1 cellular context compared by ENCODE assay signal in genomic region chr7:122143751-122144711, GRCh38.
A peak's percentile ranks its signal among the peaks of the same experiment; 100 is the strongest.
TF ChIP-seq lines count a peak whose summit lies in the region.

AASS (minus strand) TSS chr7:122144249; CDS start chr7:122133726, 10,523 bp downstream.

TF ChIP-seq in HepG2, 621 proteins besides CTCF, POLR2A, EP300 and RAD21 (continued from another document and continues in another):
- TF ChIP-seq, protein P1, sequence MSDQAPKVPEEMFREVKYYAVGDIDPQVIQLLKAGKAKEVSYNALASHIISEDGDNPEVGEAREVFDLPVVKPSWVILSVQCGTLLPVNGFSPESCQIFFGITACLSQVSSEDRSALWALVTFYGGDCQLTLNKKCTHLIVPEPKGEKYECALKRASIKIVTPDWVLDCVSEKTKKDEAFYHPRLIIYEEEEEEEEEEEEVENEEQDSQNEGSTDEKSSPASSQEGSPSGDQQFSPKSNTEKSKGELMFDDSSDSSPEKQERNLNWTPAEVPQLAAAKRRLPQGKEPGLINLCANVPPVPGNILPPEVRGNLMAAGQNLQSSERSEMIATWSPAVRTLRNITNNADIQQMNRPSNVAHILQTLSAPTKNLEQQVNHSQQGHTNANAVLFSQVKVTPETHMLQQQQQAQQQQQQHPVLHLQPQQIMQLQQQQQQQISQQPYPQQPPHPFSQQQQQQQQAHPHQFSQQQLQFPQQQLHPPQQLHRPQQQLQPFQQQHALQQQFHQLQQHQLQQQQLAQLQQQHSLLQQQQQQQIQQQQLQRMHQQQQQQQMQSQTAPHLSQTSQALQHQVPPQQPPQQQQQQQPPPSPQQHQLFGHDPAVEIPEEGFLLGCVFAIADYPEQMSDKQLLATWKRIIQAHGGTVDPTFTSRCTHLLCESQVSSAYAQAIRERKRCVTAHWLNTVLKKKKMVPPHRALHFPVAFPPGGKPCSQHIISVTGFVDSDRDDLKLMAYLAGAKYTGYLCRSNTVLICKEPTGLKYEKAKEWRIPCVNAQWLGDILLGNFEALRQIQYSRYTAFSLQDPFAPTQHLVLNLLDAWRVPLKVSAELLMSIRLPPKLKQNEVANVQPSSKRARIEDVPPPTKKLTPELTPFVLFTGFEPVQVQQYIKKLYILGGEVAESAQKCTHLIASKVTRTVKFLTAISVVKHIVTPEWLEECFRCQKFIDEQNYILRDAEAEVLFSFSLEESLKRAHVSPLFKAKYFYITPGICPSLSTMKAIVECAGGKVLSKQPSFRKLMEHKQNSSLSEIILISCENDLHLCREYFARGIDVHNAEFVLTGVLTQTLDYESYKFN (CRISPR knock-in tag; conservative IDR thresholded peaks at IDR 0.05) = peak; percentile 78
- TF ChIP-seq MEIS1 (CRISPR knock-in tag; IDR thresholded peaks at IDR 0.05; ENCODE audit: borderline replicate concordance) (peak; percentile 58; the same call in 1 of the 2 replicates), SRSF1 (optimal IDR thresholded peaks at IDR 0.05; ENCODE audit: low read depth, low read length) (no peak), CCDC6 (CRISPR knock-in tag; IDR thresholded peaks at IDR 0.05) (no peak), NFKB2 (CRISPR knock-in tag; IDR thresholded peaks at IDR 0.05; ENCODE audit: borderline replicate concordance) (peak; percentile 65; the same call in 1 of the 2 replicates), AKAP8 (CRISPR knock-in tag; IDR thresholded peaks at IDR 0.05) (no peak), NBN (conservative IDR thresholded peaks at IDR 0.05) (no peak), ATF6 (CRISPR knock-in tag; conservative IDR thresholded peaks at IDR 0.05) (no peak), ZNF263 (CRISPR knock-in tag; IDR thresholded peaks at IDR 0.05) (no peak), ZNF543 (CRISPR knock-in tag; IDR thresholded peaks at IDR 0.05) (no peak), ZBTB26 (CRISPR knock-in tag; IDR thresholded peaks at IDR 0.05; ENCODE audit: borderline replicate concordance) (no peak), YEATS2 (CRISPR knock-in tag; IDR thresholded peaks at IDR 0.05; ENCODE audit: borderline replicate concordance) (no peak), TEF (CRISPR knock-in tag; IDR thresholded peaks at IDR 0.05) (no peak), SIX1 (CRISPR knock-in tag; IDR thresholded peaks at IDR 0.05; ENCODE audit: borderline replicate concordance) (no peak), GATAD1 (CRISPR knock-in tag; IDR thresholded peaks at IDR 0.05) (0 out of 2 replicates have a peak, but pooled peaks have one; percentile 55), SAP130 (CRISPR knock-in tag; IDR thresholded peaks at IDR 0.05; ENCODE audit: low read depth) (peak; percentile 89), THAP11 (CRISPR knock-in tag; IDR thresholded peaks at IDR 0.05) (peak; percentile 49), RFX3 (CRISPR knock-in tag; IDR thresholded peaks at IDR 0.05) (no peak), FOSL1 (CRISPR knock-in tag; IDR thresholded peaks at IDR 0.05; ENCODE audit: borderline replicate concordance) (no peak), ZNF282 (IDR thresholded peaks at IDR 0.05; ENCODE audit: partially characterized antibody) (no peak), DZIP1 (CRISPR knock-in tag; IDR thresholded peaks at IDR 0.05) (no peak), ZBTB7B (CRISPR knock-in tag; IDR thresholded peaks at IDR 0.05) (0 out of 2 replicates have a peak, but pooled peaks have one; percentile 51), ZNF782 (CRISPR knock-in tag; IDR thresholded peaks at IDR 0.05; ENCODE audit: borderline replicate concordance) (no peak), RARA (CRISPR knock-in tag; IDR thresholded peaks at IDR 0.05) (no peak; the same call in 1 of the 2 replicates), ZNF326 (CRISPR knock-in tag; IDR thresholded peaks at IDR 0.05; ENCODE audit: borderline replicate concordance) (no peak), ZNF740 (CRISPR knock-in tag; IDR thresholded peaks at IDR 0.05) (no peak), ZMAT3 (CRISPR knock-in tag; conservative IDR thresholded peaks at IDR 0.05) (no peak), ZNF720 (CRISPR knock-in tag; IDR thresholded peaks at IDR 0.05) (no peak), ZBTB21 (CRISPR knock-in tag; IDR thresholded peaks at IDR 0.05) (peak; percentile 97), ZNF12 (CRISPR knock-in tag; IDR thresholded peaks at IDR 0.05) (no peak), ATF7-NPFF (CRISPR knock-in tag; IDR thresholded peaks at IDR 0.05; ENCODE audit: low read depth) (no peak), SKI (IDR thresholded peaks at IDR 0.05; ENCODE audit: partially characterized antibody) (no peak), ZFP36L1 (CRISPR knock-in tag; IDR thresholded peaks at IDR 0.05) (no peak)
- TF ChIP-seq, protein P2, sequence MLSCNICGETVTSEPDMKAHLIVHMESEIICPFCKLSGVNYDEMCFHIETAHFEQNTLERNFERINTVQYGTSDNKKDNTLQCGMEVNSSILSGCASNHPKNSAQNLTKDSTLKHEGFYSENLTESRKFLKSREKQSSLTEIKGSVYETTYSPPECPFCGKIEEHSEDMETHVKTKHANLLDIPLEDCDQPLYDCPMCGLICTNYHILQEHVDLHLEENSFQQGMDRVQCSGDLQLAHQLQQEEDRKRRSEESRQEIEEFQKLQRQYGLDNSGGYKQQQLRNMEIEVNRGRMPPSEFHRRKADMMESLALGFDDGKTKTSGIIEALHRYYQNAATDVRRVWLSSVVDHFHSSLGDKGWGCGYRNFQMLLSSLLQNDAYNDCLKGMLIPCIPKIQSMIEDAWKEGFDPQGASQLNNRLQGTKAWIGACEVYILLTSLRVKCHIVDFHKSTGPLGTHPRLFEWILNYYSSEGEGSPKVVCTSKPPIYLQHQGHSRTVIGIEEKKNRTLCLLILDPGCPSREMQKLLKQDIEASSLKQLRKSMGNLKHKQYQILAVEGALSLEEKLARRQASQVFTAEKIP (CRISPR knock-in tag; IDR thresholded peaks at IDR 0.05; ENCODE audit: borderline replicate concordance) = no peak
- TF ChIP-seq, protein P3, sequence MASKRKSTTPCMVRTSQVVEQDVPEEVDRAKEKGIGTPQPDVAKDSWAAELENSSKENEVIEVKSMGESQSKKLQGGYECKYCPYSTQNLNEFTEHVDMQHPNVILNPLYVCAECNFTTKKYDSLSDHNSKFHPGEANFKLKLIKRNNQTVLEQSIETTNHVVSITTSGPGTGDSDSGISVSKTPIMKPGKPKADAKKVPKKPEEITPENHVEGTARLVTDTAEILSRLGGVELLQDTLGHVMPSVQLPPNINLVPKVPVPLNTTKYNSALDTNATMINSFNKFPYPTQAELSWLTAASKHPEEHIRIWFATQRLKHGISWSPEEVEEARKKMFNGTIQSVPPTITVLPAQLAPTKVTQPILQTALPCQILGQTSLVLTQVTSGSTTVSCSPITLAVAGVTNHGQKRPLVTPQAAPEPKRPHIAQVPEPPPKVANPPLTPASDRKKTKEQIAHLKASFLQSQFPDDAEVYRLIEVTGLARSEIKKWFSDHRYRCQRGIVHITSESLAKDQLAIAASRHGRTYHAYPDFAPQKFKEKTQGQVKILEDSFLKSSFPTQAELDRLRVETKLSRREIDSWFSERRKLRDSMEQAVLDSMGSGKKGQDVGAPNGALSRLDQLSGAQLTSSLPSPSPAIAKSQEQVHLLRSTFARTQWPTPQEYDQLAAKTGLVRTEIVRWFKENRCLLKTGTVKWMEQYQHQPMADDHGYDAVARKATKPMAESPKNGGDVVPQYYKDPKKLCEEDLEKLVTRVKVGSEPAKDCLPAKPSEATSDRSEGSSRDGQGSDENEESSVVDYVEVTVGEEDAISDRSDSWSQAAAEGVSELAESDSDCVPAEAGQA (IDR thresholded peaks at IDR 0.05; ENCODE audit: low read depth) = peak; percentile 86
- TF ChIP-seq, protein P3 (CRISPR knock-in tag; IDR thresholded peaks at IDR 0.05; ENCODE audit: borderline replicate concordance) = no peak
- TF ChIP-seq, protein P4, sequence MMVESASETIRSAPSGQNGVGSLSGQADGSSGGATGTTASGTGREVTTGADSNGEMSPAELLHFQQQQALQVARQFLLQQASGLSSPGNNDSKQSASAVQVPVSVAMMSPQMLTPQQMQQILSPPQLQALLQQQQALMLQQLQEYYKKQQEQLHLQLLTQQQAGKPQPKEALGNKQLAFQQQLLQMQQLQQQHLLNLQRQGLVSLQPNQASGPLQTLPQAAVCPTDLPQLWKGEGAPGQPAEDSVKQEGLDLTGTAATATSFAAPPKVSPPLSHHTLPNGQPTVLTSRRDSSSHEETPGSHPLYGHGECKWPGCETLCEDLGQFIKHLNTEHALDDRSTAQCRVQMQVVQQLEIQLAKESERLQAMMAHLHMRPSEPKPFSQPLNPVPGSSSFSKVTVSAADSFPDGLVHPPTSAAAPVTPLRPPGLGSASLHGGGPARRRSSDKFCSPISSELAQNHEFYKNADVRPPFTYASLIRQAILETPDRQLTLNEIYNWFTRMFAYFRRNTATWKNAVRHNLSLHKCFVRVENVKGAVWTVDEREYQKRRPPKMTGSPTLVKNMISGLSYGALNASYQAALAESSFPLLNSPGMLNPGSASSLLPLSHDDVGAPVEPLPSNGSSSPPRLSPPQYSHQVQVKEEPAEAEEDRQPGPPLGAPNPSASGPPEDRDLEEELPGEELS (CRISPR knock-in tag; IDR thresholded peaks at IDR 0.05) = no peak
